In the genomic region with DNA sequence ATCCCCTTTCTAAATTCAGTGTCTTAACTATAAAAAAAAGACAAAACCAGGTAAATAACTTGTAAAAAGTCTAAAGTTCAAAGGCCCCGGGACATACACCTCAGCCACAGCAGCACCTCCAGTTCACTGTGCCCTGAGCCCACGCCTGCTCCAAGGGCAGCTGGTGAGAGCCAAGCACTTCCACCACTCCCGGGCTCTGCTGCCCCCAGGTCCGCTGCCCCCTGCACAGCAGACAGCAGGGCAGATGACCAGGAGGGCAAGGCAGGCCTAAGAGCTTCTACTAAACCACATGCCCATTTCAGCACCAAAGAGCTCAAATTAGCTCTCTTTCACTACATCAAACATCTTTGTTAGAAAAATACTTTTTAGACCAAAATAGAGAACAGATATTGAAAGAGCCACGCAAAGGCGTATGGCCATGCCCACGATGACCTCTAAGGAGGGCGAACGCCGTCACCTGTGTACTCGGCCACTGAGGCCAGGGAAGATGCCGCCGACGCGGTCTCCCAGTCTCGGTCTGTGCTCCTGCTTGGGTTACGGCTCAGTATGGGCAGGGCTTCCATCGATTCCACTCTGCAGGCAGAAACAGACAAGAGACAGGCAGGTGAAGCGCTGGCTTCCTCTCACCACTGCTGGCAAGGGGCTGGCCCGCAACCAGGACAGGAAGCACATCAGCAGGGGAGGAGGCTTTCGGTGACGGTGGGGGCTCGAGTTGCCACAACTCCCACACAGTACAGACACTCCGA, we compare ENCODE assay signal across 26 cellular contexts.
A peak's percentile ranks its signal among the peaks of the same experiment; 100 is the strongest.
DNase-seq lines count a peak whose midpoint lies in the region; ATAC-seq and TF ChIP-seq lines count a peak whose summit lies in the region.
"Had no signal": no experiment of that assay in that cellular context is flagged by ENCODE, and none has a peak within 500 bp of the region (broad histone marks: within the 10 kb centered on the region; RNA-seq: fewer than 3 reads in every experiment).

No MANE protein-coding gene starts in this region.

- peak overlapping the region; percentile 27 for H3K27ac Mint-ChIP-seq in activated T-cell treated with anti-CD3 and anti-CD28 coated beads, Interleukin-2, amount 50 U/mL, for 24 hours
- peak overlapping the region; percentile 27 to 69 for H3K27ac Mint-ChIP-seq in stimulated activated naive CD8-positive, alpha-beta T cell treated with anti-CD3 and anti-CD28 coated beads, Interleukin-15, amount 100 ng/mL, for 72 hours
- H3K27ac Mint-ChIP-seq: activated CD4-positive, alpha-beta T cell treated with anti-CD3 and anti-CD28 coated beads for 36 hours; natural killer cell; stimulated activated naive CD8-positive, alpha-beta T cell treated with anti-CD3 and anti-CD28 coated beads, Interleukin-15, Interleukin-2, amounts not matched to agents 100 ng/mL and 50 ng/mL, for 24 hours had no signal

- ATAC-seq in stimulated activated naive CD8-positive, alpha-beta T cell treated with anti-CD3 and anti-CD28 coated beads, Interleukin-15, amount 100 ng/mL, for 72 hours: peak; percentile 89
- ATAC-seq in GM18517 (IDR thresholded peaks at IDR 0.05; ENCODE audit: unreplicated experiment): no peak
- ATAC-seq: activated CD4-positive, alpha-beta T cell treated with anti-CD3 and anti-CD28 coated beads for 36 hours; gastrocnemius medialis; HCT116; natural killer cell had no signal

- TF ChIP-seq CTCF in RWPE1 (conservative IDR thresholded peaks at IDR 0.05; ENCODE audit: low read depth): no peak

- H3K9me3 Mint-ChIP-seq in activated T-cell treated with anti-CD3 and anti-CD28 coated beads, Interleukin-2, amount 50 U/mL, for 24 hours: no peaks in the 10 kb centered on the region
- H3K9me3 Mint-ChIP-seq in stimulated activated naive CD8-positive, alpha-beta T cell treated with anti-CD3 and anti-CD28 coated beads, Interleukin-15, amount 100 ng/mL, for 72 hours: no peaks in the 10 kb centered on the region
- H3K9me3 Mint-ChIP-seq: central memory CD8-positive, alpha-beta T cell; natural killer cell; stimulated activated naive CD8-positive, alpha-beta T cell treated with anti-CD3 and anti-CD28 coated beads, Interleukin-15, Interleukin-2, amounts not matched to agents 100 ng/mL and 50 ng/mL, for 24 hours had no signal

- H3K27me3 Mint-ChIP-seq in activated T-cell treated with anti-CD3 and anti-CD28 coated beads, Interleukin-2, amount 50 U/mL, for 24 hours: no peaks in the 10 kb centered on the region
- H3K27me3 Mint-ChIP-seq in stimulated activated naive CD8-positive, alpha-beta T cell treated with anti-CD3 and anti-CD28 coated beads, Interleukin-15, amount 100 ng/mL, for 72 hours: no peaks in the 10 kb centered on the region
- H3K27me3 Mint-ChIP-seq: activated CD4-positive, alpha-beta T cell treated with anti-CD3 and anti-CD28 coated beads for 36 hours; central memory CD8-positive, alpha-beta T cell; stimulated activated naive CD8-positive, alpha-beta T cell treated with anti-CD3 and anti-CD28 coated beads, Interleukin-15, Interleukin-2, amounts not matched to agents 100 ng/mL and 50 ng/mL, for 24 hours had no signal

- no peak for DNase-seq in activated T-cell treated with anti-CD3 and anti-CD28 coated beads, Interleukin-2, amount 50 U/mL, for 24 hours
- no peak for DNase-seq in activated T-cell treated with anti-CD3 and anti-CD28 coated beads for 4 hours
- DNase-seq in RWPE1 (ENCODE audit: low spot score): no peak
- DNase-seq in left kidney (ENCODE audit: low read depth, low spot score): peak; percentile 76
- peak; percentile 17 to 35 for DNase-seq in stimulated activated naive CD8-positive, alpha-beta T cell treated with anti-CD3 and anti-CD28 coated beads, Interleukin-15, amount 100 ng/mL, for 72 hours
- no peak for DNase-seq in hepatic stellate cell (ENCODE audit: low spot score)
- DNase-seq in retina: no peak
- DNase-seq: activated CD4-positive, alpha-beta T cell treated with anti-CD3 and anti-CD28 coated beads for 36 hours; activated CD8-positive, alpha-beta memory T cell treated with anti-CD3 and anti-CD28 coated beads, Interleukin-2, amount 50 U/mL, for 4 hours; BE2C; Calu3; effector CD8-positive, alpha-beta T cell; gastrocnemius medialis; Karpas-422; mesendoderm; natural killer cell; NCI-H1930; NCI-H526; stimulated activated CD4-positive, alpha-beta T cell treated with anti-CD3 and anti-CD28 coated beads, Interleukin-1b, Interleukin-23, amount 100 ng/mL, for 48 hours; transverse colon had no signal

- POLR2A ChIA-PET in RWPE1 (lab: Yijun Ruan, JAX; ENCODE audit: low non-redundant PET): no interaction called here

- H3K27ac ChIP-seq in RWPE1: 0 out of 2 replicates have a peak overlapping the region, but pooled peaks have one; percentile 4
- H3K27ac ChIP-seq: ascending aorta, esophagus muscularis mucosa, gastrocnemius medialis, transverse colon had no signal

- H3K4me3 Mint-ChIP-seq in activated T-cell treated with anti-CD3 and anti-CD28 coated beads, Interleukin-2, amount 50 U/mL, for 24 hours: no peak overlapping the region
- peak overlapping the region in 1 of 2 donors; percentile 21 for H3K4me3 Mint-ChIP-seq in stimulated activated naive CD8-positive, alpha-beta T cell treated with anti-CD3 and anti-CD28 coated beads, Interleukin-15, amount 100 ng/mL, for 72 hours
- H3K4me3 Mint-ChIP-seq: activated CD4-positive, alpha-beta T cell treated with anti-CD3 and anti-CD28 coated beads for 36 hours; central memory CD8-positive, alpha-beta T cell; natural killer cell; stimulated activated naive CD8-positive, alpha-beta T cell treated with anti-CD3 and anti-CD28 coated beads, Interleukin-15, Interleukin-2, amounts not matched to agents 100 ng/mL and 50 ng/mL, for 24 hours had no signal

- H3K36me3 Mint-ChIP-seq in activated T-cell treated with anti-CD3 and anti-CD28 coated beads, Interleukin-2, amount 50 U/mL, for 24 hours (ENCODE audit: low read depth): peaks cover 96% of the 10 kb centered on the region

- CTCF ChIA-PET in RWPE1 (lab: Yijun Ruan, JAX): no interaction called here

- no peaks in the 10 kb centered on the region for H3K4me1 Mint-ChIP-seq in activated T-cell treated with anti-CD3 and anti-CD28 coated beads, Interleukin-2, amount 50 U/mL, for 24 hours (ENCODE audit: low read depth)
- H3K4me1 Mint-ChIP-seq in stimulated activated naive CD8-positive, alpha-beta T cell treated with anti-CD3 and anti-CD28 coated beads, Interleukin-15, amount 100 ng/mL, for 72 hours: peaks cover 15% of the 10 kb centered on the region
- H3K4me1 Mint-ChIP-seq: activated CD4-positive, alpha-beta T cell treated with anti-CD3 and anti-CD28 coated beads for 36 hours; central memory CD8-positive, alpha-beta T cell; natural killer cell had no signal

Comparison
In these comparisons a context has a peak if more than half of its experiments do, and no peak if none do; other contexts are left out.
1. DNase-seq: peak in left kidney (single experiment) and stimulated activated naive CD8-positive, alpha-beta T cell treated with anti-CD3 and anti-CD28 coated beads, Interleukin-15, amount 100 ng/mL, for 72 hours (2 of 2); none in activated T-cell treated with anti-CD3 and anti-CD28 coated beads, Interleukin-2, amount 50 U/mL, for 24 hours (single experiment), activated T-cell treated with anti-CD3 and anti-CD28 coated beads for 4 hours (single experiment), RWPE1 (single experiment), hepatic stellate cell (single experiment) and retina (single experiment).